Comparison of ENCODE assay signal across 1 cellular context in the genomic region with DNA sequence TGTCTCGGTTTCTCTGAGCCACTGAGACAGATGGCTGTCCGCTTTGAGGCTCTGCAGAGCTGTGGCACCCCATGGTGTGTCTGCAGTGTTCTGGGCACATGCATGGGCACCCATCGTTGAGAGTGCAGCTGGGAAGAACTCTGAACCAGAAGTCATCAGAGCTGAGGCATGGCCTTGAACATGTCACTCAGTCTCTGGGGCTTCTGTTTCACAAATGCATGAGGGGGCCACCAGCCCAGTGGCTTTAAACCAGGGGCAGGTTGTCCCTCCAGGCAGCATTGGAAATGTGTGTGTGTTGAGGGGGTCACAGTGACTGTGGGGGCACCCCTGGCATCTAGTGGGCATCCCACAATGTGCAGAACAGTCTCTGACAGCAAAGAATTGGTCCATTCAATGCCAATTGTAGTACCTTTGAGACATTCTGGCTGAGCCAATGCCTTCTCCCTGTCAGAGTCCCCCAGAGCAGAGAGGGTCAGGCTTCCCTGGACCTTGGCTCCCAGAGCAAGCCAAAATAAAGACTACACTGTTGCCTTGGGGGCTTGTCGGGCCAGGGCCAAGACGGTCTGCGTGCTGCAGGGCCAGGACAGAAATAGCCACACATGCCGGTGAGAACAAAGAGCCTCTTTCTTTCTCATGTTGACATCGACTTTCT.
TF ChIP-seq lines count a peak whose summit lies in the region.

No MANE protein-coding gene starts in this region.

TF ChIP-seq in HepG2, 621 proteins besides CTCF, POLR2A, EP300 and RAD21 (continued from another document and continues in another):
- TF ChIP-seq, protein P1, sequence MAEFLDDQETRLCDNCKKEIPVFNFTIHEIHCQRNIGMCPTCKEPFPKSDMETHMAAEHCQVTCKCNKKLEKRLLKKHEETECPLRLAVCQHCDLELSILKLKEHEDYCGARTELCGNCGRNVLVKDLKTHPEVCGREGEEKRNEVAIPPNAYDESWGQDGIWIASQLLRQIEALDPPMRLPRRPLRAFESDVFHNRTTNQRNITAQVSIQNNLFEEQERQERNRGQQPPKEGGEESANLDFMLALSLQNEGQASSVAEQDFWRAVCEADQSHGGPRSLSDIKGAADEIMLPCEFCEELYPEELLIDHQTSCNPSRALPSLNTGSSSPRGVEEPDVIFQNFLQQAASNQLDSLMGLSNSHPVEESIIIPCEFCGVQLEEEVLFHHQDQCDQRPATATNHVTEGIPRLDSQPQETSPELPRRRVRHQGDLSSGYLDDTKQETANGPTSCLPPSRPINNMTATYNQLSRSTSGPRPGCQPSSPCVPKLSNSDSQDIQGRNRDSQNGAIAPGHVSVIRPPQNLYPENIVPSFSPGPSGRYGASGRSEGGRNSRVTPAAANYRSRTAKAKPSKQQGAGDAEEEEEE (CRISPR knock-in tag; IDR thresholded peaks at IDR 0.05; ENCODE audit: borderline replicate concordance): 0 out of 2 replicates have a peak, but pooled peaks have one; percentile 70
- no peak for TF ChIP-seq REL (CRISPR knock-in tag; conservative IDR thresholded peaks at IDR 0.05)
- TF ChIP-seq ZFYVE20 (CRISPR knock-in tag; IDR thresholded peaks at IDR 0.05; ENCODE audit: borderline replicate concordance, low read depth): no peak
- TF ChIP-seq, protein P2, sequence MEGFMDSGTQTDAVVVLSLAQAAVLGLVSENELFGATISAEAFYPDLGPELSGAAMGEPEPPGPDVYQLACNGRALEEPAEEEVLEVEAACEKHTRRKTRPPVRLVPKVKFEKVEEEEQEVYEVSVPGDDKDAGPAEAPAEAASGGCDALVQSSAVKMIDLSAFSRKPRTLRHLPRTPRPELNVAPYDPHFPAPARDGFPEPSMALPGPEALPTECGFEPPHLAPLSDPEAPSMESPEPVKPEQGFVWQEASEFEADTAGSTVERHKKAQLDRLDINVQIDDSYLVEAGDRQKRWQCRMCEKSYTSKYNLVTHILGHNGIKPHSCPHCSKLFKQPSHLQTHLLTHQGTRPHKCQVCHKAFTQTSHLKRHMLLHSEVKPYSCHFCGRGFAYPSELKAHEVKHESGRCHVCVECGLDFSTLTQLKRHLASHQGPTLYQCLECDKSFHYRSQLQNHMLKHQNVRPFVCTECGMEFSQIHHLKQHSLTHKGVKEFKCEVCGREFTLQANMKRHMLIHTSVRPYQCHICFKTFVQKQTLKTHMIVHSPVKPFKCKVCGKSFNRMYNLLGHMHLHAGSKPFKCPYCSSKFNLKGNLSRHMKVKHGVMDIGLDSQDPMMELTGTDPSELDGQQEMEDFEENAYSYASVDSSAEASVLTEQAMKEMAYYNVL (CRISPR knock-in tag; IDR thresholded peaks at IDR 0.05; ENCODE audit: borderline replicate concordance): peak; percentile 64; the same call in 1 of the 2 replicates
- TF ChIP-seq XRCC5 (optimal IDR thresholded peaks at IDR 0.05; ENCODE audit: low read length): peak; percentile 85
- TF ChIP-seq, protein P3, sequence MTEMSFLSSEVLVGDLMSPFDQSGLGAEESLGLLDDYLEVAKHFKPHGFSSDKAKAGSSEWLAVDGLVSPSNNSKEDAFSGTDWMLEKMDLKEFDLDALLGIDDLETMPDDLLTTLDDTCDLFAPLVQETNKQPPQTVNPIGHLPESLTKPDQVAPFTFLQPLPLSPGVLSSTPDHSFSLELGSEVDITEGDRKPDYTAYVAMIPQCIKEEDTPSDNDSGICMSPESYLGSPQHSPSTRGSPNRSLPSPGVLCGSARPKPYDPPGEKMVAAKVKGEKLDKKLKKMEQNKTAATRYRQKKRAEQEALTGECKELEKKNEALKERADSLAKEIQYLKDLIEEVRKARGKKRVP (CRISPR knock-in tag; IDR thresholded peaks at IDR 0.05): no peak
- no peak for TF ChIP-seq PHB2 (IDR thresholded peaks at IDR 0.05; ENCODE audit: partially characterized antibody)
- no peak for TF ChIP-seq NFE2 (CRISPR knock-in tag; IDR thresholded peaks at IDR 0.05)
- TF ChIP-seq CCDC6 (CRISPR knock-in tag; IDR thresholded peaks at IDR 0.05): no peak
- TF ChIP-seq ZFP90 (CRISPR knock-in tag; IDR thresholded peaks at IDR 0.05; ENCODE audit: borderline replicate concordance): peak; percentile 58; the same call in 1 of the 2 replicates
- TF ChIP-seq, protein P4, sequence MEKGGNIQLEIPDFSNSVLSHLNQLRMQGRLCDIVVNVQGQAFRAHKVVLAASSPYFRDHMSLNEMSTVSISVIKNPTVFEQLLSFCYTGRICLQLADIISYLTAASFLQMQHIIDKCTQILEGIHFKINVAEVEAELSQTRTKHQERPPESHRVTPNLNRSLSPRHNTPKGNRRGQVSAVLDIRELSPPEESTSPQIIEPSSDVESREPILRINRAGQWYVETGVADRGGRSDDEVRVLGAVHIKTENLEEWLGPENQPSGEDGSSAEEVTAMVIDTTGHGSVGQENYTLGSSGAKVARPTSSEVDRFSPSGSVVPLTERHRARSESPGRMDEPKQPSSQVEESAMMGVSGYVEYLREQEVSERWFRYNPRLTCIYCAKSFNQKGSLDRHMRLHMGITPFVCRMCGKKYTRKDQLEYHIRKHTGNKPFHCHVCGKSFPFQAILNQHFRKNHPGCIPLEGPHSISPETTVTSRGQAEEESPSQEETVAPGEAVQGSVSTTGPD (CRISPR knock-in tag; IDR thresholded peaks at IDR 0.05): no peak
- peak; percentile 72 for TF ChIP-seq TCF7 (IDR thresholded peaks at IDR 0.05; ENCODE audit: low read depth)
- TF ChIP-seq STAG1 (CRISPR knock-in tag; IDR thresholded peaks at IDR 0.05): 0 out of 2 replicates have a peak, but pooled peaks have one; percentile 2
- no peak for TF ChIP-seq CREB1 (IDR thresholded peaks at IDR 0.05)
- no peak for TF ChIP-seq CREB1 (CRISPR knock-in tag; IDR thresholded peaks at IDR 0.05)
- no peak for TF ChIP-seq SP140L (CRISPR knock-in tag; IDR thresholded peaks at IDR 0.05; ENCODE audit: borderline replicate concordance)
- TF ChIP-seq, protein P5, sequence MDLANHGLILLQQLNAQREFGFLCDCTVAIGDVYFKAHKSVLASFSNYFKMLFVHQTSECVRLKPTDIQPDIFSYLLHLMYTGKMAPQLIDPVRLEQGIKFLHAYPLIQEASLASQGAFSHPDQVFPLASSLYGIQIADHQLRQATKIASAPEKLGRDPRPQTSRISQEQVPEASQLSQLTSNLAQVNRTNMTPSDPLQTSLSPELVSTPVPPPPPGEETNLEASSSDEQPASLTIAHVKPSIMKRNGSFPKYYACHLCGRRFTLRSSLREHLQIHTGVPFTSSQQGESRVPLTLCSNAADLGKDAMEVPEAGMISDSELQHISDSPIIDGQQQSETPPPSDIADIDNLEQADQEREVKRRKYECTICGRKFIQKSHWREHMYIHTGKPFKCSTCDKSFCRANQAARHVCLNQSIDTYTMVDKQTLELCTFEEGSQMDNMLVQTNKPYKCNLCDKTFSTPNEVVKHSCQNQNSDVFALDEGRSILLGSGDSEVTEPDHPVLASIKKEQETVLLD (CRISPR knock-in tag; IDR thresholded peaks at IDR 0.05; ENCODE audit: low read depth): no peak
- no peak for TF ChIP-seq ZNF670 (CRISPR knock-in tag; IDR thresholded peaks at IDR 0.05; ENCODE audit: borderline replicate concordance)
- no peak for TF ChIP-seq ZNF224 (CRISPR knock-in tag; IDR thresholded peaks at IDR 0.05)
- TF ChIP-seq RFX3 (CRISPR knock-in tag; IDR thresholded peaks at IDR 0.05): no peak
- TF ChIP-seq TAF15 (IDR thresholded peaks at IDR 0.05; ENCODE audit: low read depth, low read length, poor library complexity, severe bottlenecking): no peak
- TF ChIP-seq YY1 (IDR thresholded peaks at IDR 0.05; ENCODE audit: insufficient read depth, insufficient replicate concordance, low read depth, low read length): no peak
- no peak for TF ChIP-seq NFKBIZ (CRISPR knock-in tag; IDR thresholded peaks at IDR 0.05)
- TF ChIP-seq HNRNPLL (IDR thresholded peaks at IDR 0.05; ENCODE audit: low read depth, low read length, poor library complexity, severe bottlenecking): no peak
- no peak for TF ChIP-seq PHF5A (CRISPR knock-in tag; IDR thresholded peaks at IDR 0.05; ENCODE audit: low read depth, unreplicated experiment)
- TF ChIP-seq DR1 (CRISPR knock-in tag; IDR thresholded peaks at IDR 0.05): no peak
- no peak for TF ChIP-seq SAFB2 (CRISPR knock-in tag; IDR thresholded peaks at IDR 0.05; ENCODE audit: borderline replicate concordance, low read depth)
- TF ChIP-seq ZEB1 (IDR thresholded peaks at IDR 0.05; ENCODE audit: insufficient replicate concordance, low read depth): no peak
- TF ChIP-seq SIN3B (IDR thresholded peaks at IDR 0.05; ENCODE audit: low read length): no peak
- TF ChIP-seq ZNF496 (CRISPR knock-in tag; IDR thresholded peaks at IDR 0.05; ENCODE audit: insufficient replicate concordance): no peak
- TF ChIP-seq, protein P6, sequence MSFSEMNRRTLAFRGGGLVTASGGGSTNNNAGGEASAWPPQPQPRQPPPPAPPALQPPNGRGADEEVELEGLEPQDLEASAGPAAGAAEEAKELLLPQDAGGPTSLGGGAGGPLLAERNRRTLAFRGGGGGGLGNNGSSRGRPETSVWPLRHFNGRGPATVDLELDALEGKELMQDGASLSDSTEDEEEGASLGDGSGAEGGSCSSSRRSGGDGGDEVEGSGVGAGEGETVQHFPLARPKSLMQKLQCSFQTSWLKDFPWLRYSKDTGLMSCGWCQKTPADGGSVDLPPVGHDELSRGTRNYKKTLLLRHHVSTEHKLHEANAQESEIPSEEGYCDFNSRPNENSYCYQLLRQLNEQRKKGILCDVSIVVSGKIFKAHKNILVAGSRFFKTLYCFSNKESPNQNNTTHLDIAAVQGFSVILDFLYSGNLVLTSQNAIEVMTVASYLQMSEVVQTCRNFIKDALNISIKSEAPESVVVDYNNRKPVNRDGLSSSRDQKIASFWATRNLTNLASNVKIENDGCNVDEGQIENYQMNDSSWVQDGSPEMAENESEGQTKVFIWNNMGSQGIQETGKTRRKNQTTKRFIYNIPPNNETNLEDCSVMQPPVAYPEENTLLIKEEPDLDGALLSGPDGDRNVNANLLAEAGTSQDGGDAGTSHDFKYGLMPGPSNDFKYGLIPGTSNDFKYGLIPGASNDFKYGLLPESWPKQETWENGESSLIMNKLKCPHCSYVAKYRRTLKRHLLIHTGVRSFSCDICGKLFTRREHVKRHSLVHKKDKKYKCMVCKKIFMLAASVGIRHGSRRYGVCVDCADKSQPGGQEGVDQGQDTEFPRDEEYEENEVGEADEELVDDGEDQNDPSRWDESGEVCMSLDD (CRISPR knock-in tag; IDR thresholded peaks at IDR 0.05; ENCODE audit: borderline replicate concordance): no peak
- TF ChIP-seq GABPB1 (CRISPR knock-in tag; IDR thresholded peaks at IDR 0.05): no peak
- TF ChIP-seq KLF12 (CRISPR knock-in tag; IDR thresholded peaks at IDR 0.05; ENCODE audit: borderline replicate concordance): no peak
- TF ChIP-seq ISL2 (CRISPR knock-in tag; IDR thresholded peaks at IDR 0.05): peak; percentile 46; the same call in 1 of the 2 replicates
- TF ChIP-seq ZNF75D (CRISPR knock-in tag; IDR thresholded peaks at IDR 0.05; ENCODE audit: borderline replicate concordance): no peak
- TF ChIP-seq ZMAT3 (CRISPR knock-in tag; conservative IDR thresholded peaks at IDR 0.05): 0 out of 2 replicates have a peak, but pooled peaks have one; percentile 34
- TF ChIP-seq KDM2A (CRISPR knock-in tag; IDR thresholded peaks at IDR 0.05; ENCODE audit: borderline replicate concordance, low read depth): peak; percentile 12; the same call in 1 of the 2 replicates
- 0 out of 2 replicates have a peak, but pooled peaks have one; percentile 48 for TF ChIP-seq MED13 (CRISPR knock-in tag; IDR thresholded peaks at IDR 0.05)
- TF ChIP-seq, protein P7, sequence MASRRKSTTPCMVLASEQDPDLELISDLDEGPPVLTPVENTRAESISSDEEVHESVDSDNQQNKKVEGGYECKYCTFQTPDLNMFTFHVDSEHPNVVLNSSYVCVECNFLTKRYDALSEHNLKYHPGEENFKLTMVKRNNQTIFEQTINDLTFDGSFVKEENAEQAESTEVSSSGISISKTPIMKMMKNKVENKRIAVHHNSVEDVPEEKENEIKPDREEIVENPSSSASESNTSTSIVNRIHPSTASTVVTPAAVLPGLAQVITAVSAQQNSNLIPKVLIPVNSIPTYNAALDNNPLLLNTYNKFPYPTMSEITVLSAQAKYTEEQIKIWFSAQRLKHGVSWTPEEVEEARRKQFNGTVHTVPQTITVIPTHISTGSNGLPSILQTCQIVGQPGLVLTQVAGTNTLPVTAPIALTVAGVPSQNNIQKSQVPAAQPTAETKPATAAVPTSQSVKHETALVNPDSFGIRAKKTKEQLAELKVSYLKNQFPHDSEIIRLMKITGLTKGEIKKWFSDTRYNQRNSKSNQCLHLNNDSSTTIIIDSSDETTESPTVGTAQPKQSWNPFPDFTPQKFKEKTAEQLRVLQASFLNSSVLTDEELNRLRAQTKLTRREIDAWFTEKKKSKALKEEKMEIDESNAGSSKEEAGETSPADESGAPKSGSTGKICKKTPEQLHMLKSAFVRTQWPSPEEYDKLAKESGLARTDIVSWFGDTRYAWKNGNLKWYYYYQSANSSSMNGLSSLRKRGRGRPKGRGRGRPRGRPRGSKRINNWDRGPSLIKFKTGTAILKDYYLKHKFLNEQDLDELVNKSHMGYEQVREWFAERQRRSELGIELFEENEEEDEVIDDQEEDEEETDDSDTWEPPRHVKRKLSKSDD (CRISPR knock-in tag; IDR thresholded peaks at IDR 0.05; ENCODE audit: low read depth): no peak
- TF ChIP-seq ZNF205 (CRISPR knock-in tag; IDR thresholded peaks at IDR 0.05): peak; percentile 46; the same call in 1 of the 2 replicates
- TF ChIP-seq, protein P8, sequence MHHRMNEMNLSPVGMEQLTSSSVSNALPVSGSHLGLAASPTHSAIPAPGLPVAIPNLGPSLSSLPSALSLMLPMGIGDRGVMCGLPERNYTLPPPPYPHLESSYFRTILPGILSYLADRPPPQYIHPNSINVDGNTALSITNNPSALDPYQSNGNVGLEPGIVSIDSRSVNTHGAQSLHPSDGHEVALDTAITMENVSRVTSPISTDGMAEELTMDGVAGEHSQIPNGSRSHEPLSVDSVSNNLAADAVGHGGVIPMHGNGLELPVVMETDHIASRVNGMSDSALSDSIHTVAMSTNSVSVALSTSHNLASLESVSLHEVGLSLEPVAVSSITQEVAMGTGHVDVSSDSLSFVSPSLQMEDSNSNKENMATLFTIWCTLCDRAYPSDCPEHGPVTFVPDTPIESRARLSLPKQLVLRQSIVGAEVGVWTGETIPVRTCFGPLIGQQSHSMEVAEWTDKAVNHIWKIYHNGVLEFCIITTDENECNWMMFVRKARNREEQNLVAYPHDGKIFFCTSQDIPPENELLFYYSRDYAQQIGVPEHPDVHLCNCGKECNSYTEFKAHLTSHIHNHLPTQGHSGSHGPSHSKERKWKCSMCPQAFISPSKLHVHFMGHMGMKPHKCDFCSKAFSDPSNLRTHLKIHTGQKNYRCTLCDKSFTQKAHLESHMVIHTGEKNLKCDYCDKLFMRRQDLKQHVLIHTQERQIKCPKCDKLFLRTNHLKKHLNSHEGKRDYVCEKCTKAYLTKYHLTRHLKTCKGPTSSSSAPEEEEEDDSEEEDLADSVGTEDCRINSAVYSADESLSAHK (CRISPR knock-in tag; IDR thresholded peaks at IDR 0.05; ENCODE audit: borderline replicate concordance): no peak
- peak; percentile 81; the same call in 1 of the 2 replicates for TF ChIP-seq ZNF235 (CRISPR knock-in tag; IDR thresholded peaks at IDR 0.05; ENCODE audit: borderline replicate concordance)
- TF ChIP-seq NCOR1 (IDR thresholded peaks at IDR 0.05; ENCODE audit: borderline replicate concordance, low read length): peak; percentile 77
- TF ChIP-seq ZIK1 (CRISPR knock-in tag; IDR thresholded peaks at IDR 0.05; ENCODE audit: borderline replicate concordance, low read depth): 0 out of 2 replicates have a peak, but pooled peaks have one; percentile 5
- TF ChIP-seq MIER3 (CRISPR knock-in tag; IDR thresholded peaks at IDR 0.05; ENCODE audit: borderline replicate concordance): peak; percentile 80; the same call in 1 of the 2 replicates
- TF ChIP-seq SAP130 (CRISPR knock-in tag; IDR thresholded peaks at IDR 0.05; ENCODE audit: low read depth): 0 out of 2 replicates have a peak, but pooled peaks have one; percentile 18
- no peak for TF ChIP-seq RFX5 (IDR thresholded peaks at IDR 0.05; ENCODE audit: low read depth, low read length)
- peak; percentile 47; the same call in 1 of the 2 replicates for TF ChIP-seq CEBPG (CRISPR knock-in tag; IDR thresholded peaks at IDR 0.05)
- no peak for TF ChIP-seq ZNF225 (CRISPR knock-in tag; IDR thresholded peaks at IDR 0.05)
